In the genomic region with DNA sequence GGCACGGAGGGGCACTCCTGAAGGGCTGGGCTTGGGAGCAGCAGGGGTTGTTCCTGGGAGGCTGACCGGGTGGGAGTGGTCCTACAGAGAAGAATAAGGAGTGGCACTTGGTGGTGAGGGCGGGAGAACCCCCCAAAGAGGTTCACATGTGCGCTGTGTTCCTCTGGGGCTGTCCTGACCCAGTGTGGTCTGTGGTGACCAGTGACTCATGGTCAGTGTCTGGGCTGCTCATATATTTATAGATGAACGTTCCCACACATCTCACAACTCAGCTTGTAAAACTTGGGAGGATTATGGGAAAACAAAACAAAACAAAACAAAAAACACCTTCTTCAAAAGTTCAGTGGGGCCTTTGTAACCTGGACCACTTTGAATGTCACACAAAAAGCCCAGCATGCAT, we compare ENCODE assay signal across 14 cellular contexts.
DNase-seq lines count a peak whose midpoint lies in the region; ATAC-seq lines count a peak whose summit lies in the region.
"Had no signal": no experiment of that assay in that cellular context is flagged by ENCODE, and none has a peak within 500 bp of the region (broad histone marks: within the 10 kb centered on the region; RNA-seq: fewer than 3 reads in every experiment).

No MANE protein-coding gene starts in this region.

- peak; percentile 51 for DNase-seq in AG08395 (ENCODE audit: low spot score)
- DNase-seq in HCEC 1CT, result peak; percentile 57
- peak; percentile 89 for DNase-seq in amniotic epithelial cell (ENCODE audit: low read depth)
- DNase-seq in iris pigment epithelial cell (ENCODE audit: low read depth), result peak; percentile 89
- DNase-seq in NCI-H2227 treated with DMSO at 0.1 percent for 48 hours (lab: John Stamatoyannopoulos, UW), result no peak
- no peak for DNase-seq in NK-92 treated with Interleukin-12 subunit alpha and Interleukin-12 subunit beta, amount 100 ng/mL, for 24 hours (lab: John Stamatoyannopoulos, UW)
- DNase-seq in stimulated activated CD4-positive, alpha-beta T cell treated with anti-CD3 and anti-CD28 coated beads, Interleukin-2, amount 100 ng/mL, for 48 hours, result no peak
- DNase-seq: activated CD4-positive, alpha-beta memory T cell treated with anti-CD3 and anti-CD28 coated beads for 36 hours; BE2C; DMS53; endodermal cell; glutamatergic neuron; mucosa of descending colon had no signal

- ATAC-seq in GM18517 (IDR thresholded peaks at IDR 0.05; ENCODE audit: unreplicated experiment), result no peak
- ATAC-seq: mucosa of descending colon had no signal

Comparison
In these comparisons a context has a peak if more than half of its experiments do, and no peak if none do; other contexts are left out.
1. DNase-seq: peak in AG08395 (single experiment), HCEC 1CT (single experiment), amniotic epithelial cell (single experiment) and iris pigment epithelial cell (single experiment); none in NCI-H2227 treated with DMSO at 0.1 percent for 48 hours (single experiment), NK-92 treated with Interleukin-12 subunit alpha and Interleukin-12 subunit beta, amount 100 ng/mL, for 24 hours (single experiment) and stimulated activated CD4-positive, alpha-beta T cell treated with anti-CD3 and anti-CD28 coated beads, Interleukin-2, amount 100 ng/mL, for 48 hours (0 of 2).